In genomic region chr19:34135033-34135370, GRCh38 we compare ENCODE assay signal across 8 cellular contexts. TPM values are rescaled to one million over a fixed set of nuclear protein-coding genes. Genes with fewer than 3 reads are reported as not detected.
DNase-seq lines count a peak whose midpoint lies in the region; ATAC-seq and TF ChIP-seq lines count a peak whose summit lies in the region.

No MANE protein-coding gene starts in this region.

- no peaks in the 10 kb centered on the region for H3K9me3 ChIP-seq in Karpas-422 (ENCODE audit: low read length)
- no peaks in the 10 kb centered on the region for H3K9me3 ChIP-seq in colonic mucosa

- H3K4me1 ChIP-seq in Karpas-422 (ENCODE audit: low read length), result peaks cover 17% of the 10 kb centered on the region
- H3K4me1 ChIP-seq in colonic mucosa, result no peaks in the 10 kb centered on the region

- CTCF ChIA-PET in BJ (lab: Yijun Ruan, JAX), result interaction anchor here (1.3 to 2.0 kb wide), 2 partner anchors 9 to 15 kb away, joined by 4 to 8 read pairs; no protein-coding TSS in a partner anchor

- intact Hi-C loops in colonic mucosa (cut with DNase I), result no loop called here

- peak overlapping the region; percentile 97 for H3K4me2 ChIP-seq in Karpas-422 (ENCODE audit: low read depth, low read length, poor library complexity, severe bottlenecking)

- no peaks in the 10 kb centered on the region for H3K79me2 ChIP-seq in Karpas-422 (ENCODE audit: low read length)

- H3K27ac ChIP-seq in Karpas-422 (ENCODE audit: low read length) (peak overlapping the region; percentile 70), colonic mucosa (peak overlapping the region; percentile 83)

- H3K4me3 Mint-ChIP-seq in naive thymus-derived CD8-positive, alpha-beta T cell, result peak overlapping the region; percentile 85 to 97 (median 94)

- peak overlapping the region; percentile 80 for H3K4me3 ChIP-seq in BJ (ENCODE audit: low read depth, low read length)
- H3K4me3 ChIP-seq in Karpas-422 (ENCODE audit: low read length), result peak overlapping the region; percentile 99
- H3K4me3 ChIP-seq in colonic mucosa, result peak overlapping the region; percentile 82

- DNase-seq in BJ (ENCODE audit: low read depth) (no peak), Karpas-422 (no peak), colonic mucosa (no peak), NCI-H82 treated with DMSO at 0.1 percent for 48 hours (lab: John Stamatoyannopoulos, UW; ENCODE audit: unreplicated experiment) (no peak), SW 1271 (lab: John Stamatoyannopoulos, UW) (no peak)
- no peak for DNase-seq in naive thymus-derived CD8-positive, alpha-beta T cell
- no peak for DNase-seq in activated effector memory CD4-positive, alpha-beta T cell treated with Interleukin-2 at 50 U/mL for 16 hours
- DNase-seq in activated effector memory CD4-positive, alpha-beta T cell treated with anti-CD3 and anti-CD28 coated beads, Interleukin-2, amount 50 U/mL, for 16 hours, result no peak

- TF ChIP-seq CTCF in BJ (IDR thresholded peaks at IDR 0.05; ENCODE audit: insufficient read depth, low read depth, low read length) (no peak), colonic mucosa (IDR thresholded peaks at IDR 0.05) (no peak)

- POLR2A ChIA-PET in BJ (lab: Charles Lee), result no interaction called here
- POLR2A ChIA-PET in naive thymus-derived CD8-positive, alpha-beta T cell (lab: Charles Lee), result interaction anchor here (0.6 to 2.2 kb wide), 6 partner anchors 9 to 1098 kb away, joined by 3 to 25 read pairs (median 3); partner anchors contain the start of gene LSM14A

- peak overlapping the region in 9 of 10 donors; percentile 91 to 96 (median 96) for H3K27ac Mint-ChIP-seq in naive thymus-derived CD8-positive, alpha-beta T cell

- H3K9me2 ChIP-seq in Karpas-422 (replicated peaks; ENCODE audit: insufficient read depth, low read length), result no peaks in the 10 kb centered on the region

- no peaks in the 10 kb centered on the region for H3K9me3 Mint-ChIP-seq in naive thymus-derived CD8-positive, alpha-beta T cell

- H3K9ac ChIP-seq in Karpas-422 (ENCODE audit: low read length) (peak overlapping the region; percentile 98), colonic mucosa (ENCODE audit: low read depth in 2 of 2, low read length in 2 of 2) (peak overlapping the region in 1 of 2 donors; percentile 80)

- H3K27me3 ChIP-seq in BJ (ENCODE audit: control insufficient read depth, insufficient read depth, low read length) (no peaks in the 10 kb centered on the region), Karpas-422 (ENCODE audit: low read length) (no peaks in the 10 kb centered on the region), colonic mucosa (no peaks in the 10 kb centered on the region)

- H3K36me3 ChIP-seq in BJ (ENCODE audit: control insufficient read depth, insufficient read depth, low read length) (no peaks in the 10 kb centered on the region), Karpas-422 (ENCODE audit: insufficient read depth, low read length) (no peaks in the 10 kb centered on the region), colonic mucosa (no peaks in the 10 kb centered on the region)

- peaks cover 0 to 12% (median 5%) of the 10 kb centered on the region in 4 donors for H3K4me1 Mint-ChIP-seq in naive thymus-derived CD8-positive, alpha-beta T cell

- no peaks in the 10 kb centered on the region for H3K36me3 Mint-ChIP-seq in naive thymus-derived CD8-positive, alpha-beta T cell

- H4K20me1 ChIP-seq in Karpas-422 (ENCODE audit: insufficient read depth, low read depth, low read length), result no peaks in the 10 kb centered on the region

- no peak for ATAC-seq in naive thymus-derived CD8-positive, alpha-beta T cell

- no peaks in the 10 kb centered on the region for H3K27me3 Mint-ChIP-seq in naive thymus-derived CD8-positive, alpha-beta T cell

- peak overlapping the region; percentile 95; the same call in 1 of the 2 replicates for H2AFZ ChIP-seq in Karpas-422 (ENCODE audit: low read length)

RNA-seq across cellular contexts. Expression of gene LSM14A, which starts 37.3 kb away (rescaled TPM):
- polyA plus RNA-seq in BJ (2011; rRNA removed), result 79.6 and 101 TPM in 2 replicates
- polyA minus RNA-seq in BJ (2011; rRNA and poly(A)+ RNA removed), result 91.1 and 122 TPM in 2 replicates
- 171 and 205 TPM in 2 replicates for total RNA-seq in Karpas-422 (2014; rRNA removed; shearing (Covaris generic); ENCODE audit: low replicate concordance)
- 100 to 1,000 TPM in 1 of 2 donors, 10 to 100 TPM in 1; 80.5 to 105 TPM for total RNA-seq in colonic mucosa
- 100 to 1,000 TPM; 196 to 209 TPM for total RNA-seq in naive thymus-derived CD8-positive, alpha-beta T cell
- polyA plus RNA-seq in naive thymus-derived CD8-positive, alpha-beta T cell, result 100 to 1,000 TPM; 163 to 193 (median 172) TPM
